Comparison of ENCODE assay signal across 8 cellular contexts in genomic region chr13:98577823-98578285, GRCh38. TPM values are rescaled to one million over a fixed set of nuclear protein-coding genes. Genes with fewer than 3 reads are reported as not detected.
DNase-seq lines count a peak whose midpoint lies in the region; ATAC-seq and TF ChIP-seq lines count a peak whose summit lies in the region.

No MANE protein-coding gene starts in this region.

- H3K36me3 ChIP-seq in mesodermal cell (ENCODE audit: control insufficient read depth, insufficient read depth, low read length): peaks cover 3% of the 10 kb centered on the region

- WGBS in mesodermal cell (ENCODE audit: insufficient coverage in 2 of 2), 2 experiments: 41 to 42% methylated on average over 7 of the region's 14 CpGs

- H3K9me3 ChIP-seq in mesodermal cell (ENCODE audit: control insufficient read depth, low read length): no peaks in the 10 kb centered on the region

- H3K4me3 ChIP-seq in Jurkat, Clone E6-1 (ENCODE audit: low read length): peak overlapping the region; percentile 52
- H3K4me3 ChIP-seq in mesodermal cell (ENCODE audit: extremely low read depth, insufficient read depth, low read length, poor library complexity, severe bottlenecking): peak overlapping the region; percentile 45

- TF ChIP-seq CTCF in 22Rv1 (IDR thresholded peaks at IDR 0.05): no peak

- peak overlapping the region; percentile 81 for H3K27ac ChIP-seq in 22Rv1
- H3K27ac ChIP-seq in caudate nucleus (ENCODE audit: low read depth, low read length): peak overlapping the region; percentile 89
- H3K27ac ChIP-seq in mesodermal cell (ENCODE audit: low read depth, low read length, severe bottlenecking): peak overlapping the region; percentile 92

- peaks cover 8% of the 10 kb centered on the region for H3K4me1 ChIP-seq in mesodermal cell (ENCODE audit: control insufficient read depth, insufficient read depth, low read length, poor library complexity, severe bottlenecking)

- DNase-seq in Jurkat, Clone E6-1 (ENCODE audit: low read depth, low spot score): no peak
- DNase-seq in caudate nucleus (lab: John Stamatoyannopoulos, UW) (peak in 6 of 61 donors; percentile 32 to 51 (median 44)), HCEC 1CT (no peak), DMS114 treated with DMSO at 0.1 percent for 48 hours (lab: John Stamatoyannopoulos, UW; ENCODE audit: unreplicated experiment) (no peak), OCI-M2 (lab: John Stamatoyannopoulos, UW; ENCODE audit: unreplicated experiment) (no peak)

- ATAC-seq in GM19351 (IDR thresholded peaks at IDR 0.05; ENCODE audit: unreplicated experiment): no peak

RNA-seq across cellular contexts. Expression of gene STK24, which starts 0.9 kb away (rescaled TPM):
- 80.0 TPM for polyA plus RNA-seq in Jurkat, Clone E6-1 (2012; ENCODE audit: insufficient read depth, insufficient read length)
- polyA plus RNA-seq in mesodermal cell (2013, experiment 1 of 2): 115 TPM
- 115 TPM for polyA plus RNA-seq in mesodermal cell (2013, experiment 2 of 2)
